Comparison of ENCODE assay signal across 1 cellular context in genomic region chr5:103973669-103974068, GRCh38.
TF ChIP-seq lines count a peak whose summit lies in the region.

No MANE protein-coding gene starts in this region.

TF ChIP-seq in WTC11, 78 proteins besides CTCF, POLR2A, EP300 and RAD21 (continued from another document):
- TF ChIP-seq ERG (CRISPR knock-in tag; IDR thresholded peaks at IDR 0.05) (no peak), OVOL2 (CRISPR knock-in tag; IDR thresholded peaks at IDR 0.05; ENCODE audit: borderline replicate concordance) (no peak), ATF1 (CRISPR knock-in tag; IDR thresholded peaks at IDR 0.05) (no peak), STAT6 (CRISPR knock-in tag; conservative IDR thresholded peaks at IDR 0.05; ENCODE audit: low read depth) (no peak), TP53 (CRISPR knock-in tag; IDR thresholded peaks at IDR 0.05) (no peak)
- TF ChIP-seq, protein P1, sequence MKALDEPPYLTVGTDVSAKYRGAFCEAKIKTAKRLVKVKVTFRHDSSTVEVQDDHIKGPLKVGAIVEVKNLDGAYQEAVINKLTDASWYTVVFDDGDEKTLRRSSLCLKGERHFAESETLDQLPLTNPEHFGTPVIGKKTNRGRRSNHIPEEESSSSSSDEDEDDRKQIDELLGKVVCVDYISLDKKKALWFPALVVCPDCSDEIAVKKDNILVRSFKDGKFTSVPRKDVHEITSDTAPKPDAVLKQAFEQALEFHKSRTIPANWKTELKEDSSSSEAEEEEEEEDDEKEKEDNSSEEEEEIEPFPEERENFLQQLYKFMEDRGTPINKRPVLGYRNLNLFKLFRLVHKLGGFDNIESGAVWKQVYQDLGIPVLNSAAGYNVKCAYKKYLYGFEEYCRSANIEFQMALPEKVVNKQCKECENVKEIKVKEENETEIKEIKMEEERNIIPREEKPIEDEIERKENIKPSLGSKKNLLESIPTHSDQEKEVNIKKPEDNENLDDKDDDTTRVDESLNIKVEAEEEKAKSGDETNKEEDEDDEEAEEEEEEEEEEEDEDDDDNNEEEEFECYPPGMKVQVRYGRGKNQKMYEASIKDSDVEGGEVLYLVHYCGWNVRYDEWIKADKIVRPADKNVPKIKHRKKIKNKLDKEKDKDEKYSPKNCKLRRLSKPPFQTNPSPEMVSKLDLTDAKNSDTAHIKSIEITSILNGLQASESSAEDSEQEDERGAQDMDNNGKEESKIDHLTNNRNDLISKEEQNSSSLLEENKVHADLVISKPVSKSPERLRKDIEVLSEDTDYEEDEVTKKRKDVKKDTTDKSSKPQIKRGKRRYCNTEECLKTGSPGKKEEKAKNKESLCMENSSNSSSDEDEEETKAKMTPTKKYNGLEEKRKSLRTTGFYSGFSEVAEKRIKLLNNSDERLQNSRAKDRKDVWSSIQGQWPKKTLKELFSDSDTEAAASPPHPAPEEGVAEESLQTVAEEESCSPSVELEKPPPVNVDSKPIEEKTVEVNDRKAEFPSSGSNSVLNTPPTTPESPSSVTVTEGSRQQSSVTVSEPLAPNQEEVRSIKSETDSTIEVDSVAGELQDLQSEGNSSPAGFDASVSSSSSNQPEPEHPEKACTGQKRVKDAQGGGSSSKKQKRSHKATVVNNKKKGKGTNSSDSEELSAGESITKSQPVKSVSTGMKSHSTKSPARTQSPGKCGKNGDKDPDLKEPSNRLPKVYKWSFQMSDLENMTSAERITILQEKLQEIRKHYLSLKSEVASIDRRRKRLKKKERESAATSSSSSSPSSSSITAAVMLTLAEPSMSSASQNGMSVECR (CRISPR knock-in tag; IDR thresholded peaks at IDR 0.05; ENCODE audit: borderline replicate concordance): no peak
TF ChIP-seq in WTC11: peak in this region for 0.
